In the genomic region with DNA sequence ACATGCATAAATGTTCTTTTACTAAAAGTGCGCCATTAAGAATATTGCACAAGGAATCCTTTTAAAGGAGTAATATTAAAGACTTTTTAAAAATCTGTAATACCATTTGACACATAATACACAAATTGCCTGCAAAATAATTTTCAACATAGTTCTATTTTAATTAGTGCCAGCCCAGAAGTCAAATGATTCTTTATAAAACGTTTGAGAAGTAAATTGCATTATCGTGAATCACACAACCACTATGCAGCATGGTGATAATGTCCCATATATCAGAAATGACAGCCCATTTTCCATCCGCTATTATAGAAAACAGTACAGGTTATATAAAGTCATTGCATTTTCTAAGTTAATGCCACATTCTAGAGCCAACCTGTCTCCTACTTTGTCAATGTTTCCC, we compare ENCODE assay signal across 35 cellular contexts.
"Had no signal": no experiment of that assay in that cellular context is flagged by ENCODE, and none has a peak within 500 bp of the region (broad histone marks: within the 10 kb centered on the region; RNA-seq: fewer than 3 reads in every experiment).

No MANE protein-coding gene starts in this region.

- H3K27me3 ChIP-seq: MG63 had no signal

- H3K36me3 ChIP-seq: MG63 had no signal

- H3K4me3 ChIP-seq: MG63 had no signal

- DNase-seq: Karpas-422, Kasumi-1, MG63, MM.1S, MV-4-11, NCI-H1048, NCI-H1092, NCI-H1092 treated with DMSO at 0.1 percent for 48 hours, NCI-H1105, NCI-H1105 treated with DMSO at 0.1 percent for 48 hours, NCI-H1417, NCI-H1417 treated with DMSO at 0.1 percent for 48 hours, NCI-H1436, NCI-H1436 treated with DMSO at 0.1 percent for 48 hours, NCI-H146, NCI-H1694, NCI-H1694 treated with DMSO at 0.1 percent for 48 hours, NCI-H187 treated with DMSO at 0.1 percent for 48 hours, NCI-H1930, NCI-H2029, NCI-H2029 treated with DMSO at 0.1 percent for 48 hours, NCI-H2081, NCI-H2081 treated with DMSO at 0.1 percent for 48 hours, NCI-H2107, NCI-H2171, NCI-H2171 treated with DMSO at 0.1 percent for 48 hours, NCI-H2227 treated with DMSO at 0.1 percent for 48 hours, NCI-H226, NCI-H345, NCI-H446, NCI-H446 treated with DMSO at 0.1 percent for 48 hours, NCI-H510A, NCI-H510A treated with DMSO at 0.1 percent for 48 hours, NCI-H524, NCI-H524 treated with DMSO at 0.1 percent for 48 hours had no signal

- H3K9me3 ChIP-seq: MG63 had no signal
